ENCODE assay signal across 8 cellular contexts in genomic region chr19:32287811-32288227, GRCh38. TPM values are rescaled to one million over a fixed set of nuclear protein-coding genes. Genes with fewer than 3 reads are reported as not detected.
DNase-seq lines count a peak whose midpoint lies in the region; ATAC-seq, FAIRE-seq and TF ChIP-seq lines count a peak whose summit lies in the region.

No MANE protein-coding gene starts in this region.

- DNase-seq in D721Med (ENCODE audit: insufficient read length, low spot score) (no peak), HK-2 (ENCODE audit: unreplicated experiment) (peak; percentile 14), UCSD-AML1 (lab: John Stamatoyannopoulos, UW; ENCODE audit: unreplicated experiment) (peak; percentile 49), glomerular endothelial cell (ENCODE audit: extremely low read depth, low read depth, low spot score) (peak; percentile 4), posterior cingulate gyrus (peak in 7 of 10 donors; percentile 43 to 93 (median 72)), NCI-H226 (no peak)

- peak; percentile 54 for TF ChIP-seq CTCF in D721Med (IDR thresholded peaks at IDR 0.05; ENCODE audit: insufficient read depth, missing control alignments)

- no peak for FAIRE-seq in D721Med (lab: Jason Lieb, UNC)

- no peak for ATAC-seq in HG02885 (IDR thresholded peaks at IDR 0.05; ENCODE audit: poor library complexity, unreplicated experiment)
- ATAC-seq in GM21367 (IDR thresholded peaks at IDR 0.05; ENCODE audit: unreplicated experiment): no peak

- intact Hi-C loops in posterior cingulate gyrus (cut with DNase I): loop anchor here (5.0 kb wide), 1 partner anchor 284 kb away; no protein-coding TSS in a partner anchor

RNA-seq across cellular contexts. Expression of gene ZNF507, which starts 57.6 kb away (rescaled TPM):
- 9.3 and 16.1 TPM in 2 replicates for total RNA-seq in glomerular endothelial cell

Comparison
In these comparisons a context has a peak if more than half of its experiments do, and no peak if none do; other contexts are left out.
1. DNase-seq: peak in HK-2 (single experiment), UCSD-AML1 (single experiment), glomerular endothelial cell (single experiment) and posterior cingulate gyrus (7 of 10); none in D721Med (single experiment) and NCI-H226 (single experiment).